ENCODE assay signal across 15 cellular contexts in genomic region chr4:98284640-98285046, GRCh38. TPM values are rescaled to one million over a fixed set of nuclear protein-coding genes. Genes with fewer than 3 reads are reported as not detected.
DNase-seq lines count a peak whose midpoint lies in the region; ATAC-seq, FAIRE-seq and TF ChIP-seq lines count a peak whose summit lies in the region.
"Had no signal": no experiment of that assay in that cellular context is flagged by ENCODE, and none has a peak within 500 bp of the region (broad histone marks: within the 10 kb centered on the region; RNA-seq: fewer than 3 reads in every experiment).

No MANE protein-coding gene starts in this region.

- H3K4me1 ChIP-seq in Panc1 (ENCODE audit: control insufficient read depth, insufficient read depth, low read length) (no peaks in the 10 kb centered on the region), foreskin keratinocyte (peaks cover 9% of the 10 kb centered on the region)

- POLR2A ChIA-PET in Panc1 (lab: Charles Lee): no interaction called here

- no peak for FAIRE-seq in urothelium cell line (lab: Jason Lieb, UNC)
- FAIRE-seq: endometrium, GM12878 had no signal

- ATAC-seq in stimulated activated naive CD8-positive, alpha-beta T cell treated with anti-CD3 and anti-CD28 coated beads, Interleukin-15, amount 100 ng/mL, for 72 hours: no peak
- ATAC-seq in Panc1 (peak; percentile 68), foreskin keratinocyte (peak; percentile 93), GM21786 (IDR thresholded peaks at IDR 0.05; ENCODE audit: unreplicated experiment) (no peak), GM18511 (IDR thresholded peaks at IDR 0.05; ENCODE audit: unreplicated experiment) (no peak)
- ATAC-seq: GM12878; natural killer cell treated with Interleukin-12 subunit alpha and Interleukin-12 subunit beta and Interleukin-15 and Interleukin-18, amount 100 ng/mL, for 72 hours had no signal

- H3K9me3 ChIP-seq in Panc1 (ENCODE audit: control insufficient read depth, insufficient read depth, low read depth, low read length): no peaks in the 10 kb centered on the region

- no peaks in the 10 kb centered on the region for H3K9me3 Mint-ChIP-seq in stimulated activated naive CD8-positive, alpha-beta T cell treated with anti-CD3 and anti-CD28 coated beads, Interleukin-15, Interleukin-2, amounts not matched to agents 100 ng/mL and 50 ng/mL, for 24 hours
- H3K9me3 Mint-ChIP-seq in stimulated activated naive CD8-positive, alpha-beta T cell treated with anti-CD3 and anti-CD28 coated beads, Interleukin-15, amount 100 ng/mL, for 72 hours: peaks cover 0 to 11% of the 10 kb centered on the region in 2 donors
- H3K9me3 Mint-ChIP-seq: natural killer cell treated with Interleukin-12 subunit alpha and Interleukin-12 subunit beta and Interleukin-15 and Interleukin-18, amount 100 ng/mL, for 72 hours had no signal

- no peak for DNase-seq in stimulated activated naive CD8-positive, alpha-beta T cell treated with anti-CD3 and anti-CD28 coated beads, Interleukin-15, amount 100 ng/mL, for 72 hours
- DNase-seq in Panc1 (ENCODE audit: low read depth, low spot score) (no peak), foreskin keratinocyte (peak in 1 of 2 donors; percentile 56), urothelium cell line (ENCODE audit: low spot score) (peak; percentile 4), T-helper 1 cell (no peak)
- DNase-seq: activated CD4-positive, alpha-beta T cell treated with anti-CD3 and anti-CD28 coated beads, Interleukin-2, amount 50 U/mL, for 48 hours; stimulated activated naive CD4-positive, alpha-beta T cell had no signal

- H3K27me3 Mint-ChIP-seq in stimulated activated naive CD8-positive, alpha-beta T cell treated with anti-CD3 and anti-CD28 coated beads, Interleukin-15, Interleukin-2, amounts not matched to agents 100 ng/mL and 50 ng/mL, for 24 hours: no peaks in the 10 kb centered on the region
- no peaks in the 10 kb centered on the region for H3K27me3 Mint-ChIP-seq in stimulated activated naive CD8-positive, alpha-beta T cell treated with anti-CD3 and anti-CD28 coated beads, Interleukin-15, amount 100 ng/mL, for 72 hours
- H3K27me3 Mint-ChIP-seq: natural killer cell treated with Interleukin-12 subunit alpha and Interleukin-12 subunit beta and Interleukin-15 and Interleukin-18, amount 100 ng/mL, for 72 hours had no signal

- H3K4me1 Mint-ChIP-seq in stimulated activated naive CD8-positive, alpha-beta T cell treated with anti-CD3 and anti-CD28 coated beads, Interleukin-15, Interleukin-2, amounts not matched to agents 100 ng/mL and 50 ng/mL, for 24 hours (ENCODE audit: low read depth): peaks cover 62% of the 10 kb centered on the region
- peaks cover 43% of the 10 kb centered on the region for H3K4me1 Mint-ChIP-seq in stimulated activated naive CD8-positive, alpha-beta T cell treated with anti-CD3 and anti-CD28 coated beads, Interleukin-15, amount 100 ng/mL, for 72 hours

- no peaks in the 10 kb centered on the region for H3K36me3 ChIP-seq in Panc1 (ENCODE audit: control insufficient read depth, insufficient read depth, low read length)

- intact Hi-C loops in Panc1 (cut with micrococcal nuclease; ENCODE audit: unreplicated experiment): no loop called here

- H3K27ac ChIP-seq in Panc1 (ENCODE audit: low read length) (no peak overlapping the region), foreskin keratinocyte (no peak overlapping the region)
- H3K27ac ChIP-seq: BLaER1 treated with 17β-estradiol and CSF1 and Interleukin-3, amounts not matched to agents 10 nM and 100 nM; SK-N-MC had no signal

- H3K27me3 ChIP-seq in Panc1 (ENCODE audit: control insufficient read depth, insufficient read depth, low read length): no peaks in the 10 kb centered on the region
- no peaks in the 10 kb centered on the region for H3K27me3 ChIP-seq in foreskin keratinocyte
- H3K27me3 ChIP-seq: BLaER1 treated with 17β-estradiol and CSF1 and Interleukin-3, amounts not matched to agents 10 nM and 100 nM had no signal

- no peak overlapping the region for H3K4me3 Mint-ChIP-seq in stimulated activated naive CD8-positive, alpha-beta T cell treated with anti-CD3 and anti-CD28 coated beads, Interleukin-15, Interleukin-2, amounts not matched to agents 100 ng/mL and 50 ng/mL, for 24 hours
- H3K4me3 Mint-ChIP-seq in stimulated activated naive CD8-positive, alpha-beta T cell treated with anti-CD3 and anti-CD28 coated beads, Interleukin-15, amount 100 ng/mL, for 72 hours: no peak overlapping the region
- H3K4me3 Mint-ChIP-seq: natural killer cell treated with Interleukin-12 subunit alpha and Interleukin-12 subunit beta and Interleukin-15 and Interleukin-18, amount 100 ng/mL, for 72 hours had no signal

- in situ Hi-C loops in Panc1 (cut with HindIII; ENCODE audit: low pct_unique_long_range_greater_than_20kb, low sequenced_read_pairs): no loop called here

- BruUV-seq in Panc1 (replicated peaks; lab: Mats Ljungman, UMichigan): no TSS peak

- no peak overlapping the region for H3K4me3 ChIP-seq in Panc1 (ENCODE audit: low read depth in 2 of 2, low read length in 2 of 2)
- H3K4me3 ChIP-seq: BLaER1 treated with 17β-estradiol and CSF1 and Interleukin-3, amounts not matched to agents 10 nM and 100 nM; GM12878; SK-N-MC had no signal

- peaks cover 7% of the 10 kb centered on the region for H3K36me3 Mint-ChIP-seq in stimulated activated naive CD8-positive, alpha-beta T cell treated with anti-CD3 and anti-CD28 coated beads, Interleukin-15, Interleukin-2, amounts not matched to agents 100 ng/mL and 50 ng/mL, for 24 hours (ENCODE audit: low read depth)

- H3K27ac Mint-ChIP-seq in stimulated activated naive CD8-positive, alpha-beta T cell treated with anti-CD3 and anti-CD28 coated beads, Interleukin-15, Interleukin-2, amounts not matched to agents 100 ng/mL and 50 ng/mL, for 24 hours: peak overlapping the region; percentile 26
- no peak overlapping the region for H3K27ac Mint-ChIP-seq in stimulated activated naive CD8-positive, alpha-beta T cell treated with anti-CD3 and anti-CD28 coated beads, Interleukin-15, amount 100 ng/mL, for 72 hours

- CTCF ChIA-PET in Panc1 (lab: Charles Lee): interaction anchor here (0.7 kb wide), 1 partner anchor 172 kb away, joined by 4 read pairs; no protein-coding TSS in a partner anchor

- TF ChIP-seq CTCF in Panc1 (IDR thresholded peaks at IDR 0.05) (no peak), foreskin keratinocyte (conservative IDR thresholded peaks at IDR 0.05) (no peak)

RNA-seq across cellular contexts. Expression of gene RAP1GDS1, which starts 23.5 kb away (rescaled TPM):
- total RNA-seq in Panc1 (2021; ENCODE audit: unreplicated experiment) (39.7 TPM), foreskin keratinocyte (79.5 and 81.6 TPM in 2 replicates)
- polyA plus RNA-seq in Panc1 (2012; ENCODE audit: insufficient read length): 25.1 TPM
- polyA plus RNA-seq in foreskin keratinocyte: 29.5 and 35.4 TPM in 2 replicates

Comparison
In these comparisons a context has a peak if more than half of its experiments do, and no peak if none do; other contexts are left out.
1. ATAC-seq: peak in Panc1 (single experiment) and foreskin keratinocyte (single experiment); none in stimulated activated naive CD8-positive, alpha-beta T cell treated with anti-CD3 and anti-CD28 coated beads, Interleukin-15, amount 100 ng/mL, for 72 hours (single experiment), GM21786 (single experiment) and GM18511 (single experiment).